ENCODE assay signal across 14 cellular contexts in the genomic region with DNA sequence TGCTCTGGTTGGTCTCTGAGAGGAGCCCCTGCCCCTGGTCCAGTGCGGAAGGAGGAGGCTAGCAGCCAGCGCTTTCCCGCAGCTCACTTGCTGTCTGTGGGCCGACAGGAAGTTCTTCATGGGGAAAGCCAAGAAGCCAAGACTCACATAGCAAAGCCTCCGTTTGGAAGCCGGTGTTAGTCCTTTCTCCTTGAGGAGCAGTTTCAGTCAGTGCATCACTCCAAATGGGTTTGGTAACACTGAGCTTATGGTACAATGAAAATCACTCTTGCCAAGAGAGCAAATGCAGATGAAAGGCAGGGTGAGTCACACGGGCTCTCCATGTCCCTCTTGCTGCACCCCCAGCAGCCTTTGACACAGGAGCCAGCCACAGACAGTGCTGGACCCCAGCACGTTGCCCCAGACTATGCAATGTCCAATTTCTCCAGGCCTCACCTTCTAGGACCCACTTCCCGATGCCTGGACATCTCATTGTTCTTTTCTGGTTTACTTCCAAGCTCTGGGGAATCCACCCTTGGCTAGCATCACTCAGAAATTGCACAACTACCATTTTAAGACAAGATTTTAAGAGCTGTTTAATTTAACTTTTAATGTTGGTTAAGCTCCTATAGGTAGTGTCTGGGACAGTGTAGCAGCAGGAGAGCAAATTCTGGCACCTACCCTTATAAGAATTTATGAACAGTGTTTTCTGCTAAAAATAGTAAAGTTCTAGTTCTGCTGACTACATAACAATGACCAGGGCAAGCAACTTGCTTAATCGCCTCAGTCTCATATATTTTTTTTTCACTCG.
DNase-seq lines count a peak whose midpoint lies in the region; ATAC-seq, FAIRE-seq and TF ChIP-seq lines count a peak whose summit lies in the region.
"Had no signal": no experiment of that assay in that cellular context is flagged by ENCODE, and none has a peak within 500 bp of the region (broad histone marks: within the 10 kb centered on the region; RNA-seq: fewer than 3 reads in every experiment).

No MANE protein-coding gene starts in this region.

- H3K14ac ChIP-seq in neuronal stem cell (ENCODE audit: low read length), result no peak overlapping the region

- H2AK5ac ChIP-seq in neuronal stem cell (ENCODE audit: low read depth, low read length), result peak overlapping the region; percentile 40

- H4K91ac ChIP-seq in neuronal stem cell (ENCODE audit: low read depth, low read length, poor library complexity), result no peak overlapping the region

- H3K23ac ChIP-seq in neuronal stem cell (ENCODE audit: low read depth, low read length, poor library complexity), result peak overlapping the region; percentile 66

- 40 to 58% (median 45%) methylated on average over 11 of the region's 11 CpGs for WGBS in heart left ventricle, 4 donors
- no CpG with 5 or more reads among the region's 11 CpGs for WGBS in neuronal stem cell (ENCODE audit: extremely low coverage in 2 of 2, insufficient read length in 2 of 2, insufficient replicate concordance in 1 of 2), 2 donors
- WGBS in aorta, 2 donors, result 8 to 15% methylated on average over 11 of the region's 11 CpGs

- H3K18ac ChIP-seq in neuronal stem cell (ENCODE audit: low read length), result peak overlapping the region; percentile 52

- no peak overlapping the region for H4K8ac ChIP-seq in neuronal stem cell (ENCODE audit: low read depth, low read length)

- TF ChIP-seq POLR2A in heart left ventricle (IDR thresholded peaks at IDR 0.05), result no peak
- no peak for TF ChIP-seq POLR2A in H54 (IDR thresholded peaks at IDR 0.05; ENCODE audit: low read depth, low read length)

- peak overlapping the region in 7 of 12 donors; percentile 19 to 80 (median 57) for H3K27ac ChIP-seq in heart left ventricle
- no peak overlapping the region for H3K27ac ChIP-seq in neuronal stem cell (replicated peaks; ENCODE audit: low read length)
- peak overlapping the region in 1 of 2 donors; percentile 18 for H3K27ac ChIP-seq in aorta (ENCODE audit: low read depth in 1 of 2, low read length in 2 of 2)
- H3K27ac ChIP-seq: colonic mucosa had no signal

- H3K4me1 ChIP-seq in heart left ventricle (peaks cover 0 to 30% (median 17%) of the 10 kb centered on the region in 12 donors), neuronal stem cell (ENCODE audit: control insufficient read depth in 2 of 2, insufficient read depth in 1 of 2, low read depth in 1 of 2, low read length in 2 of 2) (no peaks in the 10 kb centered on the region), aorta (ENCODE audit: control insufficient read depth in 1 of 2, insufficient read depth in 2 of 2, low read length in 2 of 2) (peaks cover 0 to 8% of the 10 kb centered on the region in 2 donors)
- H3K4me1 ChIP-seq: colonic mucosa had no signal

- no peak for TF ChIP-seq CTCF in heart left ventricle (IDR thresholded peaks at IDR 0.05)

- H3K4ac ChIP-seq in neuronal stem cell (ENCODE audit: low read length), result no peak overlapping the region

- no peak overlapping the region for H3K4me3 ChIP-seq in heart left ventricle
- no peak overlapping the region for H3K4me3 ChIP-seq in neuronal stem cell (ENCODE audit: low read length in 2 of 2)
- no peak overlapping the region for H3K4me3 ChIP-seq in aorta (ENCODE audit: low read length in 2 of 2)
- H3K4me3 ChIP-seq: colonic mucosa had no signal

- ATAC-seq in heart left ventricle (peak in 2 of 4 donors; percentile 45 to 66), Right ventricle myocardium inferior (no peak), aorta (ENCODE audit: low FRiP score) (peak; percentile 79), HG03442 (IDR thresholded peaks at IDR 0.05; ENCODE audit: unreplicated experiment) (no peak), GM21515 (IDR thresholded peaks at IDR 0.05; ENCODE audit: unreplicated experiment) (no peak)

- no peak overlapping the region for H2AFZ ChIP-seq in neuronal stem cell (ENCODE audit: low read length)

- H3K9me3 ChIP-seq in heart left ventricle, result peaks cover 0 to 16% (median 0%) of the 10 kb centered on the region in 12 donors
- no peaks in the 10 kb centered on the region for H3K9me3 ChIP-seq in neuronal stem cell (replicated peaks in 1 of 2; ENCODE audit: control insufficient read depth in 2 of 2, insufficient read depth in 1 of 2, low read depth in 1 of 2, low read length in 2 of 2)
- H3K9me3 ChIP-seq in aorta (ENCODE audit: control insufficient read depth, low read length), result no peaks in the 10 kb centered on the region
- H3K9me3 ChIP-seq: colonic mucosa had no signal

- intact Hi-C loops in heart left ventricle (cut with DNase I), result no loop called here
- intact Hi-C loops in Right ventricle myocardium inferior (cut with DNase I), result loop anchor here (1.0 to 5.0 kb wide), 2 partner anchors 99 to 224 kb away; no protein-coding TSS in a partner anchor
- intact Hi-C loops in aorta (cut with DNase I), result no loop called here

- peaks cover 0 to 8% (median 0%) of the 10 kb centered on the region in 9 donors for H3K27me3 ChIP-seq in heart left ventricle
- H3K27me3 ChIP-seq in neuronal stem cell (ENCODE audit: control insufficient read depth in 3 of 3, insufficient read depth in 3 of 3, low read depth in 1 of 3, low read length in 3 of 3), result no peaks in the 10 kb centered on the region
- H3K27me3 ChIP-seq in aorta (ENCODE audit: control insufficient read depth in 1 of 2, insufficient read depth in 2 of 2, low read length in 1 of 2), result no peaks in the 10 kb centered on the region
- H3K27me3 ChIP-seq: colonic mucosa had no signal

- DNase-seq in heart left ventricle, result peak in 1 of 5 donors; percentile 63
- no peak for DNase-seq in Right ventricle myocardium inferior (ENCODE audit: missing footprints)
- DNase-seq in fibroblast of gingiva (ENCODE audit: low read depth), result peak; percentile 95
- DNase-seq in neuronal stem cell (ENCODE audit: low spot score), result no peak
- DNase-seq in aorta, result peak in 1 of 2 donors; percentile 58
- no peak for DNase-seq in H54 (ENCODE audit: insufficient read length, low spot score)
- DNase-seq: activated CD4-positive, alpha-beta T cell treated with anti-CD3 and anti-CD28 coated beads for 48 hours; activated gamma-delta T cell; colonic mucosa; DMS79; stimulated activated CD4-positive, alpha-beta T cell treated with anti-CD3 and anti-CD28 coated beads, Interleukin-15, amount 100 ng/mL, for 24 hours had no signal

- no peak overlapping the region for H3K9ac ChIP-seq in neuronal stem cell (ENCODE audit: low read depth, low read length, poor library complexity)

- no peak overlapping the region for H3K4me2 ChIP-seq in neuronal stem cell (ENCODE audit: insufficient read depth, low read length, poor library complexity, severe bottlenecking)

- H2BK5ac ChIP-seq in neuronal stem cell (ENCODE audit: low read length), result peak overlapping the region; percentile 15

- H3K36me3 ChIP-seq in heart left ventricle (no peaks in the 10 kb centered on the region), neuronal stem cell (replicated peaks in 1 of 2; ENCODE audit: control insufficient read depth in 2 of 2, insufficient read depth in 2 of 2, low read length in 2 of 2) (no peaks in the 10 kb centered on the region), aorta (ENCODE audit: control insufficient read depth in 1 of 2, insufficient read depth in 2 of 2, low read length in 1 of 2) (no peaks in the 10 kb centered on the region)
- H3K36me3 ChIP-seq: colonic mucosa had no signal

- no peak overlapping the region for H2BK12ac ChIP-seq in neuronal stem cell (ENCODE audit: low read length)

- H2BK15ac ChIP-seq in neuronal stem cell (ENCODE audit: low read length), result no peak overlapping the region

- FAIRE-seq in H54 (lab: Jason Lieb, UNC), result no peak
- FAIRE-seq: A204.1 had no signal

- no peak overlapping the region for H2BK120ac ChIP-seq in neuronal stem cell (ENCODE audit: low read depth, low read length)

- no peaks in the 10 kb centered on the region for H3K79me1 ChIP-seq in neuronal stem cell (ENCODE audit: low read depth, low read length)
